Comparison of ENCODE assay signal across 10 cellular contexts in genomic region chr10:683448-684071, GRCh38. TPM values are rescaled to one million over a fixed set of nuclear protein-coding genes. Genes with fewer than 3 reads are reported as not detected.
DNase-seq lines count a peak whose midpoint lies in the region; ATAC-seq, FAIRE-seq and TF ChIP-seq lines count a peak whose summit lies in the region.
"Had no signal": no experiment of that assay in that cellular context is flagged by ENCODE, and none has a peak within 500 bp of the region (broad histone marks: within the 10 kb centered on the region; RNA-seq: fewer than 3 reads in every experiment).

No MANE protein-coding gene starts in this region.

- no peaks in the 10 kb centered on the region for H3K36me3 ChIP-seq in gastrocnemius medialis

- peak; percentile 97 for DNase-seq in ELR (ENCODE audit: low read depth)
- DNase-seq in SK-MEL-5 (ENCODE audit: low read depth, low spot score), result peak; percentile 59
- DNase-seq in foreskin fibroblast, result peak; percentile 95 to 97
- peak; percentile 58 to 68 for DNase-seq in gastrocnemius medialis
- DNase-seq in NCI-H1048 (lab: John Stamatoyannopoulos, UW), result no peak
- DNase-seq in activated gamma-delta T cell treated with Interleukin-2 at 50 U/mL for 16 hours, result no peak
- no peak for DNase-seq in D721Med (ENCODE audit: insufficient read length, low spot score)
- DNase-seq: activated CD4-positive, alpha-beta T cell treated with anti-CD3 and anti-CD28 coated beads, Interleukin-2, amount 10 ng/mL, durations not matched to agents 7 days and 5 days; NCI-H2171 had no signal

- in situ Hi-C loops in SK-MEL-5 (cut with HindIII; ENCODE audit: low pct_unique_long_range_greater_than_20kb, low sequenced_read_pairs) (no loop called here), gastrocnemius medialis (cut with MboI; ENCODE audit: low sequenced_read_pairs in 4 of 4) (loop anchor here in 3 of 4 donors (10.0 to 25.0 kb wide), 2 partner anchors 69 to 171 kb away; no protein-coding TSS in a partner anchor)

- H3K9me3 ChIP-seq in gastrocnemius medialis, result no peaks in the 10 kb centered on the region

- peak overlapping the region; percentile 40 for H3K4me3 ChIP-seq in foreskin fibroblast (ENCODE audit: low read depth in 1 of 2, low read length in 2 of 2)
- H3K4me3 ChIP-seq in gastrocnemius medialis, result peak overlapping the region in 3 of 4 donors; percentile 2 to 47 (median 22)

- peak overlapping the region; percentile 77 to 88 (median 82) for H3K27ac ChIP-seq in gastrocnemius medialis

- peaks cover 49 to 67% of the 10 kb centered on the region in 2 donors for H3K4me1 ChIP-seq in gastrocnemius medialis

- TF ChIP-seq POLR2A in gastrocnemius medialis (IDR thresholded peaks at IDR 0.05), result peak; percentile 25 to 73

- ATAC-seq in gastrocnemius medialis, result peak; percentile 81 to 82
- no peak for ATAC-seq in HG03571 (IDR thresholded peaks at IDR 0.05; ENCODE audit: unreplicated experiment)

- FAIRE-seq in D721Med (lab: Jason Lieb, UNC), result no peak

- TF ChIP-seq CTCF in foreskin fibroblast (IDR thresholded peaks at IDR 0.05; ENCODE audit: low read depth, low read length) (no peak), gastrocnemius medialis (IDR thresholded peaks at IDR 0.05 in 4 of 5, conservative IDR thresholded peaks at IDR 0.05 in 1 of 5) (no peak), D721Med (IDR thresholded peaks at IDR 0.05; ENCODE audit: insufficient read depth, missing control alignments) (no peak)

- H3K27me3 ChIP-seq in gastrocnemius medialis, result no peaks in the 10 kb centered on the region

- intact Hi-C loops in gastrocnemius medialis (cut with DNase I; ENCODE audit: low total_unique reads), result loop anchor here (2.0 to 10.0 kb wide), 3 partner anchors 59 to 361 kb away; partner anchors contain the start of gene IDI1

RNA-seq across cellular contexts. Expression of gene DIP2C, which starts 5.9 kb away (rescaled TPM):
- total RNA-seq in SK-MEL-5 (2014; rRNA removed; shearing (Covaris generic)), result 8.1 and 8.7 TPM in 2 replicates
- 15.5 and 24.6 TPM in 2 replicates for polyA plus RNA-seq in SK-MEL-5 (2015; cell fraction: cytosol; rRNA removed)
- polyA plus RNA-seq in SK-MEL-5 (2015; cell fraction: nucleus; rRNA removed), result 18.2 and 27.3 TPM in 2 replicates
- total RNA-seq in gastrocnemius medialis, result 10 to 100 TPM; 19.1 to 60.0 (median 30.2) TPM

Comparison
In these comparisons a context has a peak if more than half of its experiments do, and no peak if none do; other contexts are left out.
1. DNase-seq: peak in ELR (single experiment), SK-MEL-5 (single experiment), foreskin fibroblast (2 of 2) and gastrocnemius medialis (2 of 2); none in NCI-H1048 (single experiment), activated gamma-delta T cell treated with Interleukin-2 at 50 U/mL for 16 hours (single experiment) and D721Med (single experiment).